In genomic region chr3:126125341-126125740, GRCh38 we compare ENCODE assay signal across 1 cellular context.
TF ChIP-seq lines count a peak whose summit lies in the region.

No MANE protein-coding gene starts in this region.

TF ChIP-seq in WTC11, 78 proteins besides CTCF, POLR2A, EP300 and RAD21:
- TF ChIP-seq ARID4B (CRISPR knock-in tag; IDR thresholded peaks at IDR 0.05; ENCODE audit: borderline replicate concordance): no peak
- TF ChIP-seq HMGA2 (CRISPR knock-in tag; IDR thresholded peaks at IDR 0.05): no peak
- TF ChIP-seq ZBTB43 (CRISPR knock-in tag; IDR thresholded peaks at IDR 0.05): no peak
- no peak for TF ChIP-seq NR2C2 (CRISPR knock-in tag; IDR thresholded peaks at IDR 0.05)
- TF ChIP-seq ETV6 (CRISPR knock-in tag; IDR thresholded peaks at IDR 0.05): no peak
- TF ChIP-seq CDX4 (CRISPR knock-in tag; IDR thresholded peaks at IDR 0.05; ENCODE audit: borderline replicate concordance): no peak
- no peak for TF ChIP-seq ZNF425 (CRISPR knock-in tag; conservative IDR thresholded peaks at IDR 0.05)
